ENCODE assay signal across 8 cellular contexts in the genomic region with DNA sequence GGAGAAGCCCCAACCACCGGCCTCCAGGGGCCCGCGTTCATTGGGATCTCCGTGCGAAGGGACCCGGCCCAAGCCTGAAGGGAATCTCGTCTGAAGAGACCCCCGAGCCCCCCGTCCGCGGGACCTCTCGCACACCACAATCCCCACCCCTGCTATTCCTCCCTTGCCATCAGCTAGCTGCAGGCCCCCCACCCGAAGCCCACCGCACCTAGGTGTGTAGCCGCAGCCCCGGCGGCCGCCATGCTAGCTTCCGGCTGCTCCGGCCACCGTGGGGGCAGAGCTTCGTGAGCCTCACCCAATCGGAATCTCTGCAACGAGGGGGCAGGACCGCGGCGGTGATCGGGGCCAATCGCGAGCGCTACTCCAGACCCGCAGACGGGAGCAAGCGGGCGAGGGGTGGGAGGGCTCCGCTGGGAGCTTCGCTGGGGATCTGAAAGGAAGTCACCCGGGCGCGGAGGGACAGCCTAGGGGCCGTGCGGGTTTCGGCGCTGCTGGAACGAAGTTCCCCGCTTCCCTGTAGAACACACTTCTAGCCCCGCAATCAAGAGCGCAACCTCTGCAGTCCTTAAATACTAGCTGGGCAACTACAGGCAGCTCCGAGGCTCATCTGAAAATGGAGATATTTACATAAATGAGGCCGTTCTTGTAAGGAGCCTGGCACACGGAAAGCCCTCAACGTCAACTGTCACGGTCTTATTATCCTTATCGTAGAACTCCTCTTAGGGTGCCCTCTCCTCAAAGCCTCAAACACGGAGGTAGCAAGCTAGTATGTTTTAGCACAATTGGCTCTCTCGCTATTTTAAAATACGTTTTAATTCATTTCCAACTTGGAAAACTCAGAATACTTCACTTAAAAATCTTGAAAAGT. TPM values are rescaled to one million over a fixed set of nuclear protein-coding genes. Genes with fewer than 3 reads are reported as not detected.
DNase-seq lines count a peak whose midpoint lies in the region; ATAC-seq, FAIRE-seq and TF ChIP-seq lines count a peak whose summit lies in the region.

A gene (minus strand): TSS at position 270 of the 868 bp plus-strand sequence. CDS start 28 bp downstream, at position 242.

- no peak for TF ChIP-seq CTCF in Calu3 (IDR thresholded peaks at IDR 0.05; ENCODE audit: unreplicated experiment)
- no peak for TF ChIP-seq CTCF in OCI-LY7 (conservative IDR thresholded peaks at IDR 0.05; ENCODE audit: low read length)
- TF ChIP-seq CTCF in endothelial cell of umbilical vein (IDR thresholded peaks at IDR 0.05; ENCODE audit: extremely low read depth in 1 of 2, insufficient read depth in 1 of 2, low read depth in 1 of 2, low read length in 2 of 2), result no peak

- no TSS peak for BruUV-seq in Calu3 (replicated peaks; lab: Mats Ljungman, UMichigan)
- BruUV-seq in OCI-LY7 (replicated peaks; lab: Mats Ljungman, UMichigan), result no TSS peak
- no TSS peak for BruUV-seq in endothelial cell of umbilical vein (replicated peaks; lab: Mats Ljungman, UMichigan)

- H3K4me2 ChIP-seq in OCI-LY7 (ENCODE audit: low read length), result peak within 1 kb of the TSS; percentile 78
- peak within 1 kb of the TSS; percentile 84 for H3K4me2 ChIP-seq in endothelial cell of umbilical vein (ENCODE audit: insufficient read depth, low read length)

- TF ChIP-seq POLR2A in endothelial cell of umbilical vein (IDR thresholded peaks at IDR 0.05; ENCODE audit: low read depth, low read length), result peak; percentile 81

- ATAC-seq in GM21447 (IDR thresholded peaks at IDR 0.05; ENCODE audit: unreplicated experiment), result peak; percentile 67

- peaks cover 29% of the 10 kb centered on the region for H3K36me3 Mint-ChIP-seq in Calu3 (ENCODE audit: insufficient read depth, unreplicated experiment)

- peaks cover 30% of the 10 kb centered on the region for H3K4me1 Mint-ChIP-seq in Calu3 (ENCODE audit: low read depth, unreplicated experiment)

- H3K9ac ChIP-seq in endothelial cell of umbilical vein (replicated peaks; ENCODE audit: extremely low read depth, insufficient read depth, low read length), result peak within 1 kb of the TSS; percentile 62

- DNase-seq in Calu3, result peak; percentile 95
- DNase-seq in HuH-7 (ENCODE audit: low spot score), result peak; percentile 99
- DNase-seq in OCI-LY7 (ENCODE audit: low spot score), result peak; percentile 93
- peak; percentile 80 for DNase-seq in activated T-cell treated with anti-CD3 and anti-CD28 coated beads for 1 hour (ENCODE audit: low read depth)
- DNase-seq in endothelial cell of umbilical vein (ENCODE audit: low read depth, low spot score), result peak; percentile 94
- peak; percentile 96 for DNase-seq in midbrain (lab: John Stamatoyannopoulos, UW)
- DNase-seq in stimulated activated CD8-positive, alpha-beta memory T cell treated with anti-CD3 and anti-CD28 coated beads, Interleukin-15, amount 100 ng/mL, for 48 hours (ENCODE audit: low read depth in 2 of 2), result peak; percentile 91 to 94

- H2AFZ ChIP-seq in OCI-LY7 (ENCODE audit: low read length), result peak within 1 kb of the TSS; percentile 77
- H2AFZ ChIP-seq in endothelial cell of umbilical vein (ENCODE audit: low read depth, low read length), result peak within 1 kb of the TSS; percentile 66

- peak within 1 kb of the TSS; percentile 20 for H3K27ac ChIP-seq in OCI-LY7 (ENCODE audit: low read depth, low read length, poor library complexity, severe bottlenecking)
- peak within 1 kb of the TSS; percentile 15 for H3K27ac ChIP-seq in endothelial cell of umbilical vein (ENCODE audit: insufficient read depth, low read depth, low read length)

- dilution Hi-C loops in endothelial cell of umbilical vein (cut with MboI; ENCODE audit: extremely low pct_ligation_motif_present, low sequenced_read_pairs), result no loop called here

- H3K27ac Mint-ChIP-seq in Calu3 (ENCODE audit: unreplicated experiment), result peak within 1 kb of the TSS; percentile 83

- H3K79me2 ChIP-seq in OCI-LY7 (ENCODE audit: insufficient read depth, low read depth, low read length) (peaks cover 5% of the 10 kb centered on the region; the same call in 1 of the 2 replicates), endothelial cell of umbilical vein (ENCODE audit: control insufficient read depth, insufficient read depth, low read length) (peaks cover 17% of the 10 kb centered on the region)

- H3K4me1 ChIP-seq in OCI-LY7 (ENCODE audit: insufficient read depth, low read length, poor library complexity, severe bottlenecking) (peaks cover 36% of the 10 kb centered on the region), endothelial cell of umbilical vein (ENCODE audit: control insufficient read depth, extremely low read depth, insufficient read depth, low read length) (peaks cover 10% of the 10 kb centered on the region)

- POLR2A ChIA-PET in OCI-LY7 (lab: Charles Lee), result interaction anchor here (0.6 to 2.0 kb wide), 9 partner anchors 19 to 380 kb away, joined by 3 to 12 read pairs (median 3); a partner anchor contains a TSS
- POLR2A ChIA-PET in endothelial cell of umbilical vein (lab: Charles Lee), result interaction anchor here (1.0 kb wide), 1 partner anchor 26 kb away, joined by 5 read pairs; no protein-coding TSS in a partner anchor

- no peaks in the 10 kb centered on the region for H3K27me3 Mint-ChIP-seq in Calu3 (ENCODE audit: unreplicated experiment)

- peak within 1 kb of the TSS; percentile 94 for H3K4me3 ChIP-seq in OCI-LY7 (ENCODE audit: low read depth, low read length, poor library complexity, severe bottlenecking)
- H3K4me3 ChIP-seq in endothelial cell of umbilical vein (replicated peaks in 1 of 3; ENCODE audit: insufficient read depth in 1 of 3, low read depth in 1 of 3, low read length in 3 of 3), result peak within 1 kb of the TSS; percentile 52 to 73 (median 64)

- H3K27me3 ChIP-seq in endothelial cell of umbilical vein (ENCODE audit: control insufficient read depth in 2 of 2, insufficient read depth in 2 of 2, low read length in 2 of 2), result no peaks in the 10 kb centered on the region

- no peaks in the 10 kb centered on the region for H3K9me1 ChIP-seq in endothelial cell of umbilical vein (replicated peaks; ENCODE audit: control insufficient read depth, extremely low read depth, insufficient read depth, low read length)

- no peaks in the 10 kb centered on the region for H3K9me3 ChIP-seq in OCI-LY7 (ENCODE audit: low read length)
- no peaks in the 10 kb centered on the region for H3K9me3 ChIP-seq in endothelial cell of umbilical vein (replicated peaks; ENCODE audit: control insufficient read depth, insufficient read depth, low read length)

- peak; percentile 97 for FAIRE-seq in endothelial cell of umbilical vein (lab: Jason Lieb, UNC)

- CTCF ChIA-PET in Calu3 (lab: Charles Lee), result interaction anchor here (0.6 to 0.7 kb wide), 2 partner anchors 38 to 112 kb away, joined by 3 to 7 read pairs; no protein-coding TSS in a partner anchor
- CTCF ChIA-PET in OCI-LY7 (lab: Charles Lee; ENCODE audit: unreplicated experiment), result no interaction called here
- CTCF ChIA-PET in endothelial cell of umbilical vein (lab: Charles Lee), result interaction anchor here (0.9 to 1.8 kb wide), 12 partner anchors 10 to 77 kb away, joined by 3 to 9 read pairs (median 3); no protein-coding TSS in a partner anchor

- H3K9me3 Mint-ChIP-seq in Calu3 (ENCODE audit: low read depth, unreplicated experiment), result no peaks in the 10 kb centered on the region

- H4K20me1 ChIP-seq in OCI-LY7 (ENCODE audit: insufficient read depth, low read length) (peaks cover 5% of the 10 kb centered on the region), endothelial cell of umbilical vein (replicated peaks; ENCODE audit: control insufficient read depth, extremely low read depth, insufficient read depth, low read length) (no peaks in the 10 kb centered on the region)

- peak within 1 kb of the TSS; percentile 90 for H3K4me3 Mint-ChIP-seq in Calu3 (ENCODE audit: low read depth, unreplicated experiment)

- peaks cover 21% of the 10 kb centered on the region; the same call in 1 of the 2 replicates for H3K36me3 ChIP-seq in OCI-LY7 (ENCODE audit: insufficient read depth, low read length)
- no peaks in the 10 kb centered on the region for H3K36me3 ChIP-seq in endothelial cell of umbilical vein (ENCODE audit: control insufficient read depth in 2 of 2, extremely low read depth in 1 of 2, insufficient read depth in 2 of 2, low read length in 2 of 2)

- no peaks in the 10 kb centered on the region for H3K9me2 ChIP-seq in OCI-LY7 (ENCODE audit: insufficient read depth, low read length)

- intact Hi-C loops in Calu3 (cut with micrococcal nuclease; ENCODE audit: unreplicated experiment), result no loop called here
- intact Hi-C loops in OCI-LY7 (cut with micrococcal nuclease; ENCODE audit: unreplicated experiment), result loop anchor here (2.0 kb wide), 1 partner anchor 27 kb away; a partner anchor contains a TSS
- intact Hi-C loops in endothelial cell of umbilical vein (cut with micrococcal nuclease), result loop anchor here (2.0 kb wide), 1 partner anchor 19 kb away; a partner anchor contains a TSS

TF ChIP-seq in endothelial cell of umbilical vein, 7 proteins besides CTCF, POLR2A, EP300 and RAD21:
- TF ChIP-seq POLR2AphosphoS5 (IDR thresholded peaks at IDR 0.05; ENCODE audit: insufficient read depth, low read depth, low read length) (peak; percentile 53), FOS (IDR thresholded peaks at IDR 0.05; ENCODE audit: borderline replicate concordance, insufficient read depth, low read length) (no peak)

RNA-seq across cellular contexts. Expression of the gene that starts here (rescaled TPM):
- 50.9 and 59.2 TPM in 2 replicates for total RNA-seq in Calu3 (2022)
- 13.9 and 23.7 TPM in 2 replicates for total RNA-seq in OCI-LY7 (2014; rRNA removed; shearing (Covaris generic))
- 34.0 and 34.5 TPM in 2 replicates for total RNA-seq in OCI-LY7 (2022)
- total RNA-seq in endothelial cell of umbilical vein, result 68.6 and 71.3 TPM in 2 replicates
- 110 and 111 TPM in 2 replicates for polyA plus RNA-seq in endothelial cell of umbilical vein
- polyA plus RNA-seq in endothelial cell of umbilical vein (2011; cell fraction: cytosol; rRNA removed), result 68.4 and 74.5 TPM in 2 replicates
- polyA plus RNA-seq in endothelial cell of umbilical vein (2011; cell fraction: nucleus; rRNA removed), result 50.0 and 53.4 TPM in 2 replicates
- polyA plus RNA-seq in endothelial cell of umbilical vein (2012), result 74.4 and 87.1 TPM in 2 replicates
- 73.8 and 80.6 TPM in 2 replicates for polyA minus RNA-seq in endothelial cell of umbilical vein
- polyA minus RNA-seq in endothelial cell of umbilical vein (2011; cell fraction: cytosol; rRNA and poly(A)+ RNA removed), result 17.4 TPM
- 18.3 and 21.3 TPM in 2 replicates for polyA minus RNA-seq in endothelial cell of umbilical vein (2011; cell fraction: nucleus; rRNA and poly(A)+ RNA removed)

Comparison
In these comparisons a context has a peak if more than half of its experiments do, and no peak if none do; other contexts are left out.
1. Peak in every context shown above with its lines: DNase-seq, ATAC-seq, H3K4me3 ChIP-seq and H3K27ac ChIP-seq.